In genomic region chr11:31512117-31512516, GRCh38 we compare ENCODE assay signal across 1 cellular context.
TF ChIP-seq lines count a peak whose summit lies in the region.

No MANE protein-coding gene starts in this region.

TF ChIP-seq in HEK293, 187 proteins besides CTCF, POLR2A, EP300 and RAD21 (continued from another document):
- no peak for TF ChIP-seq INSM2 (tag by site-specific recombination; IDR thresholded peaks at IDR 0.05)
- TF ChIP-seq ZNF621 (tag by site-specific recombination; IDR thresholded peaks at IDR 0.05) = no peak
- no peak for TF ChIP-seq KLF16 (tag by site-specific recombination; IDR thresholded peaks at IDR 0.05)
- TF ChIP-seq ZNF341 (tag by site-specific recombination; IDR thresholded peaks at IDR 0.05; ENCODE audit: low read depth) = no peak
- TF ChIP-seq GLI2 (tag by site-specific recombination; IDR thresholded peaks at IDR 0.05; ENCODE audit: borderline replicate concordance, low read depth) = no peak
- no peak for TF ChIP-seq ZNF473 (tag by site-specific recombination; IDR thresholded peaks at IDR 0.05)
- TF ChIP-seq ZNF629 (tag by site-specific recombination; IDR thresholded peaks at IDR 0.05) = peak; percentile 55
- TF ChIP-seq ZNF404 (tag by site-specific recombination; IDR thresholded peaks at IDR 0.05) = no peak
- TF ChIP-seq PRDM4 (tag by site-specific recombination; IDR thresholded peaks at IDR 0.05) = no peak
- no peak for TF ChIP-seq ZNF354C (tag by site-specific recombination; IDR thresholded peaks at IDR 0.05; ENCODE audit: borderline replicate concordance, low read depth)
- no peak for TF ChIP-seq SCRT2 (tag by site-specific recombination; IDR thresholded peaks at IDR 0.05)
- TF ChIP-seq ZBTB21 (tag by site-specific recombination; IDR thresholded peaks at IDR 0.05) = peak; percentile 50; the same call in 1 of the 2 replicates
- no peak for TF ChIP-seq ZFHX2 (tag by site-specific recombination; conservative IDR thresholded peaks at IDR 0.05)
- TF ChIP-seq SETDB1 (IDR thresholded peaks at IDR 0.05; ENCODE audit: insufficient read length, low read length) = no peak
- peak; percentile 91 for TF ChIP-seq ATF2 (tag by site-specific recombination; IDR thresholded peaks at IDR 0.05; ENCODE audit: low read depth)
- TF ChIP-seq ZNF155 (tag by site-specific recombination; IDR thresholded peaks at IDR 0.05) = no peak
- TF ChIP-seq ZNF449 (tag by site-specific recombination; IDR thresholded peaks at IDR 0.05) = no peak
- TF ChIP-seq REPIN1 (tag by site-specific recombination; IDR thresholded peaks at IDR 0.05; ENCODE audit: low read depth) = no peak
- TF ChIP-seq PRDM1 (tag by site-specific recombination; IDR thresholded peaks at IDR 0.05) = no peak
- TF ChIP-seq HIC1 (tag by site-specific recombination; IDR thresholded peaks at IDR 0.05) = no peak
- TF ChIP-seq ZNF19 (tag by site-specific recombination; IDR thresholded peaks at IDR 0.05; ENCODE audit: low read depth) = no peak
